Comparison of ENCODE assay signal across 1 cellular context in the genomic region with DNA sequence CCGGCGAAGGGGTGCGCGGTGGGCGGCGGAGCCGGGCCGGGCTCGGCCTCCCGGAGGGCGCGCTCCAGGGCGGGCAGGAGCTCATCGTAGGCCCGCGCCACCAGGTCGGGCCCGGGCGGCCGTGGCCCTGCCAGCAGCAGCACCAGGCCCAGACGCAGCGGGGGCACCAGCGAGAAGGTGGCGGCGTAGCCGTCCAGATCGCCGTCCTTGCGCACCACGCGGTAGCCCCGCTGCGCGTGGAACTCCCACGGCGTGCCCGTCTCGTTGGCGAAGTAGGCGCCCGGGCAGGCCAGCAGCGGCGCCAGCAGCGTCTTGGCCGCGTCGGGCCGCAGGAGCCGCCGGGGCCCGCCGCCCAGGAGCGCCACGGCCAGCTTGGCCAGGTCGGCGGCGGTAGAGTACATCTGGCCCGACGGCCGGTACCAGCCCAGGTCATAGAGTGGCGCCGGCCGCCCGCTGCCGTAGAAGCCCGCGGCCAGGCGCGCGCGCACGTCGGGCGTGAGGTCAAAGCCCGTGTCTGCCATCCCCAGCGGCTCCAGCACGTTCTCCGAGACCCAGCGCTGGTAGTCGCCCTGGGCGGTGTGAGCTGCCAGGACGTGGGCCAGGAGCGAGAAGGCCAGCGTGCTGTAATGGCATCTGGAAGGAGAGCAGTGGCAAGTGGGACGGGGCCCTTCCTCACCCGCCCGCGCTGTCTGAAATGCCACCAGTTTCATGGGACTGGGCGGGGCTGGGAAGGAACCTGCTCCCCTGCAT.
TF ChIP-seq lines count a peak whose summit lies in the region.

No MANE protein-coding gene starts in this region.

TF ChIP-seq in endothelial cell of umbilical vein, 7 proteins besides CTCF, POLR2A, EP300 and RAD21:
- TF ChIP-seq, protein P1, sequence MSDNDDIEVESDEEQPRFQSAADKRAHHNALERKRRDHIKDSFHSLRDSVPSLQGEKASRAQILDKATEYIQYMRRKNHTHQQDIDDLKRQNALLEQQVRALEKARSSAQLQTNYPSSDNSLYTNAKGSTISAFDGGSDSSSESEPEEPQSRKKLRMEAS (IDR thresholded peaks at IDR 0.05; ENCODE audit: insufficient read depth, insufficient read length), result no peak
- TF ChIP-seq EZH2 (IDR thresholded peaks at IDR 0.05; ENCODE audit: borderline replicate concordance, low read depth, low read length, severe bottlenecking), result peak; percentile 82
